ENCODE assay signal across 2 cellular contexts in genomic region chr19:17335575-17335974, GRCh38.
TF ChIP-seq lines count a peak whose summit lies in the region.

No MANE protein-coding gene starts in this region.

TF ChIP-seq in SK-N-SH, 30 proteins besides CTCF, POLR2A, EP300 and RAD21 (continued from another document):
- TF ChIP-seq PBX3 (IDR thresholded peaks at IDR 0.05) (no peak), SIN3A (IDR thresholded peaks at IDR 0.05; ENCODE audit: borderline replicate concordance, low read depth, low read length) (no peak), REST (IDR thresholded peaks at IDR 0.05; ENCODE audit: low read depth, low read length) (no peak), FOXM1 (IDR thresholded peaks at IDR 0.05; ENCODE audit: low read depth) (no peak), TAF1 (IDR thresholded peaks at IDR 0.05; ENCODE audit: borderline replicate concordance, low read depth, low read length) (no peak), CHD2 (IDR thresholded peaks at IDR 0.05; ENCODE audit: low read length, partially characterized antibody) (no peak), EZH2phosphoT487 (IDR thresholded peaks at IDR 0.05; ENCODE audit: borderline replicate concordance, low read depth) (no peak), MEF2A (IDR thresholded peaks at IDR 0.05; ENCODE audit: borderline replicate concordance, low read depth) (no peak)

TF ChIP-seq in SK-N-SH treated with all-trans-retinoic acid at 6 μM for 48 hours, 23 proteins besides CTCF, POLR2A, EP300 and RAD21 (continued from another document):
- TF ChIP-seq ESRRG (CRISPR knock-in tag; IDR thresholded peaks at IDR 0.05) (no peak), ZC3H10 (CRISPR knock-in tag; IDR thresholded peaks at IDR 0.05) (no peak), ZNF8 (CRISPR knock-in tag; IDR thresholded peaks at IDR 0.05) (no peak), POU6F1 (CRISPR knock-in tag; IDR thresholded peaks at IDR 0.05; ENCODE audit: borderline replicate concordance, low read depth) (no peak), ISL1 (CRISPR knock-in tag; IDR thresholded peaks at IDR 0.05) (no peak), PPARA (CRISPR knock-in tag; IDR thresholded peaks at IDR 0.05; ENCODE audit: borderline replicate concordance) (no peak), TOX (CRISPR knock-in tag; IDR thresholded peaks at IDR 0.05; ENCODE audit: borderline replicate concordance) (no peak), ARNTL (CRISPR knock-in tag; IDR thresholded peaks at IDR 0.05; ENCODE audit: borderline replicate concordance, low read depth) (no peak), BACH2 (CRISPR knock-in tag; IDR thresholded peaks at IDR 0.05; ENCODE audit: borderline replicate concordance) (no peak)
